In the genomic region with DNA sequence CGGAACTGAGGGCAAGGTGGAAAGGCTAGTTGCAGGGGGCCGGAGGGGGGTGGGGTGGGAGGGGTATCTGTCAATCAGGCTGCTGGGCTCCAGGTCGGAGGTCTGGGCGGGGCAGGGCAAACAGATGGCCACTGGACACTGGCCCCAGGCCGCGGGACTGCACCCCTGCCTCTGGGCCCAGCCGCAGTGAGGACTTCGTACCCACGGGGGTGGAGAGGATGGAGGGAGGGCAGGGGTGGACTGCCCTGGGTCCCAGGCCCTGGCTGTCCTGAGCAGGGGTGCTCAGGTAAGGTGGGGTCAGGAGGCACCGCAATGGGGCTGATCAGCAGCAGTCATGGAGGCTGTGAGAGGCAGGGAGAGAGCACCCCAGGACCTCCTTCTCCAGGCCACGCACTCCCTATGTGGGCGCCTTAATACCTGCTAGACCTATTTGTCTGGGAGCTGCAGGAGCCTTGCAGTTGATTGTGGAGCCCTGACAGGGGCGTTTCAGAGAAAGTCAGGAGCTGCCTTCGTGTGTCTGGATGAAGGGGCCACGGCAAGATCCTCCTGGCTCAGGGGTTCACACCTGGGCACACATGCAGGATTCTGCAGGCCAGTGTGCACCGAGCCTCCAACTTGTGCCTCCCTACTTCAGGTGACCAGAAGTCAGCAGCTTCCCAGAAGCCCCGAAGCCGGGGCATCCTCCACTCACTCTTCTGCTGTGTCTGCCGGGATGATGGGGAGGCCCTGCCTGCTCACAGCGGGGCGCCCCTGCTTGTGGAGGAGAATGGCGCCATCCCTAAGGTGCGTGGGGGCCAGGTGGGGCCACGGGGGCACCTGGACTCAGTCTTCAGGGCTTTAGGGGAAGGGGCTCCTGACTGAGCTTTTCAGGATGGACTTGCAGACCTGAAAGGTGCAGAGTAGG, we compare ENCODE assay signal across 1 cellular context.
A peak's percentile ranks its signal among the peaks of the same experiment; 100 is the strongest.
TF ChIP-seq lines count a peak whose summit lies in the region.

No MANE protein-coding gene starts in this region.

TF ChIP-seq in HepG2, 621 proteins besides CTCF, POLR2A, EP300 and RAD21 (continued from another document and continues in another):
- TF ChIP-seq, protein P1, sequence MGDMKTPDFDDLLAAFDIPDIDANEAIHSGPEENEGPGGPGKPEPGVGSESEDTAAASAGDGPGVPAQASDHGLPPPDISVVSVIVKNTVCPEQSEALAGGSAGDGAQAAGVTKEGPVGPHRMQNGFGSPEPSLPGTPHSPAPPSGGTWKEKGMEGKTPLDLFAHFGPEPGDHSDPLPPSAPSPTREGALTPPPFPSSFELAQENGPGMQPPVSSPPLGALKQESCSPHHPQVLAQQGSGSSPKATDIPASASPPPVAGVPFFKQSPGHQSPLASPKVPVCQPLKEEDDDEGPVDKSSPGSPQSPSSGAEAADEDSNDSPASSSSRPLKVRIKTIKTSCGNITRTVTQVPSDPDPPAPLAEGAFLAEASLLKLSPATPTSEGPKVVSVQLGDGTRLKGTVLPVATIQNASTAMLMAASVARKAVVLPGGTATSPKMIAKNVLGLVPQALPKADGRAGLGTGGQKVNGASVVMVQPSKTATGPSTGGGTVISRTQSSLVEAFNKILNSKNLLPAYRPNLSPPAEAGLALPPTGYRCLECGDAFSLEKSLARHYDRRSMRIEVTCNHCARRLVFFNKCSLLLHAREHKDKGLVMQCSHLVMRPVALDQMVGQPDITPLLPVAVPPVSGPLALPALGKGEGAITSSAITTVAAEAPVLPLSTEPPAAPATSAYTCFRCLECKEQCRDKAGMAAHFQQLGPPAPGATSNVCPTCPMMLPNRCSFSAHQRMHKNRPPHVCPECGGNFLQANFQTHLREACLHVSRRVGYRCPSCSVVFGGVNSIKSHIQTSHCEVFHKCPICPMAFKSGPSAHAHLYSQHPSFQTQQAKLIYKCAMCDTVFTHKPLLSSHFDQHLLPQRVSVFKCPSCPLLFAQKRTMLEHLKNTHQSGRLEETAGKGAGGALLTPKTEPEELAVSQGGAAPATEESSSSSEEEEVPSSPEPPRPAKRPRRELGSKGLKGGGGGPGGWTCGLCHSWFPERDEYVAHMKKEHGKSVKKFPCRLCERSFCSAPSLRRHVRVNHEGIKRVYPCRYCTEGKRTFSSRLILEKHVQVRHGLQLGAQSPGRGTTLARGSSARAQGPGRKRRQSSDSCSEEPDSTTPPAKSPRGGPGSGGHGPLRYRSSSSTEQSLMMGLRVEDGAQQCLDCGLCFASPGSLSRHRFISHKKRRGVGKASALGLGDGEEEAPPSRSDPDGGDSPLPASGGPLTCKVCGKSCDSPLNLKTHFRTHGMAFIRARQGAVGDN (CRISPR knock-in tag; IDR thresholded peaks at IDR 0.05) = peak; percentile 93
- TF ChIP-seq NFIB (CRISPR knock-in tag; IDR thresholded peaks at IDR 0.05; ENCODE audit: borderline replicate concordance) = no peak
- peak; percentile 95 for TF ChIP-seq DPF2 (CRISPR knock-in tag; IDR thresholded peaks at IDR 0.05; ENCODE audit: borderline replicate concordance, low read depth)
- peak; percentile 64; the same call in 1 of the 2 replicates for TF ChIP-seq ATF7-NPFF (CRISPR knock-in tag; IDR thresholded peaks at IDR 0.05; ENCODE audit: low read depth)
- TF ChIP-seq, protein P2, sequence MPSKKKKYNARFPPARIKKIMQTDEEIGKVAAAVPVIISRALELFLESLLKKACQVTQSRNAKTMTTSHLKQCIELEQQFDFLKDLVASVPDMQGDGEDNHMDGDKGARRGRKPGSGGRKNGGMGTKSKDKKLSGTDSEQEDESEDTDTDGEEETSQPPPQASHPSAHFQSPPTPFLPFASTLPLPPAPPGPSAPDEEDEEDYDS (CRISPR knock-in tag; IDR thresholded peaks at IDR 0.05) = peak; percentile 84
- 0 out of 2 replicates have a peak, but pooled peaks have one; percentile 20 for TF ChIP-seq ZNF776 (CRISPR knock-in tag; IDR thresholded peaks at IDR 0.05)
- peak; percentile 81 for TF ChIP-seq CCDC6 (CRISPR knock-in tag; IDR thresholded peaks at IDR 0.05)
- 0 out of 2 replicates have a peak, but pooled peaks have one; percentile 42 for TF ChIP-seq STAT5B (CRISPR knock-in tag; IDR thresholded peaks at IDR 0.05)
- no peak for TF ChIP-seq SSRP1 (CRISPR knock-in tag; IDR thresholded peaks at IDR 0.05)
- TF ChIP-seq POLR2AphosphoS5 (IDR thresholded peaks at IDR 0.05; ENCODE audit: low read depth, low read length) = peak; percentile 65
- peak; percentile 33; the same call in 1 of the 2 replicates for TF ChIP-seq RBAK (CRISPR knock-in tag; IDR thresholded peaks at IDR 0.05)
- TF ChIP-seq GABPB1 (CRISPR knock-in tag; IDR thresholded peaks at IDR 0.05) = peak; percentile 75
- no peak for TF ChIP-seq NBN (conservative IDR thresholded peaks at IDR 0.05)
- 0 out of 2 replicates have a peak, but pooled peaks have one; percentile 81 for TF ChIP-seq ZNF329 (CRISPR knock-in tag; IDR thresholded peaks at IDR 0.05; ENCODE audit: low read depth)
- TF ChIP-seq KDM6A (CRISPR knock-in tag; IDR thresholded peaks at IDR 0.05; ENCODE audit: low read depth) = peak; percentile 97
- TF ChIP-seq, protein P3, sequence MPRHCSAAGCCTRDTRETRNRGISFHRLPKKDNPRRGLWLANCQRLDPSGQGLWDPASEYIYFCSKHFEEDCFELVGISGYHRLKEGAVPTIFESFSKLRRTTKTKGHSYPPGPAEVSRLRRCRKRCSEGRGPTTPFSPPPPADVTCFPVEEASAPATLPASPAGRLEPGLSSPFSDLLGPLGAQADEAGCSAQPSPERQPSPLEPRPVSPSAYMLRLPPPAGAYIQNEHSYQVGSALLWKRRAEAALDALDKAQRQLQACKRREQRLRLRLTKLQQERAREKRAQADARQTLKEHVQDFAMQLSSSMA (CRISPR knock-in tag; IDR thresholded peaks at IDR 0.05) = peak; percentile 95
- TF ChIP-seq, protein P4, sequence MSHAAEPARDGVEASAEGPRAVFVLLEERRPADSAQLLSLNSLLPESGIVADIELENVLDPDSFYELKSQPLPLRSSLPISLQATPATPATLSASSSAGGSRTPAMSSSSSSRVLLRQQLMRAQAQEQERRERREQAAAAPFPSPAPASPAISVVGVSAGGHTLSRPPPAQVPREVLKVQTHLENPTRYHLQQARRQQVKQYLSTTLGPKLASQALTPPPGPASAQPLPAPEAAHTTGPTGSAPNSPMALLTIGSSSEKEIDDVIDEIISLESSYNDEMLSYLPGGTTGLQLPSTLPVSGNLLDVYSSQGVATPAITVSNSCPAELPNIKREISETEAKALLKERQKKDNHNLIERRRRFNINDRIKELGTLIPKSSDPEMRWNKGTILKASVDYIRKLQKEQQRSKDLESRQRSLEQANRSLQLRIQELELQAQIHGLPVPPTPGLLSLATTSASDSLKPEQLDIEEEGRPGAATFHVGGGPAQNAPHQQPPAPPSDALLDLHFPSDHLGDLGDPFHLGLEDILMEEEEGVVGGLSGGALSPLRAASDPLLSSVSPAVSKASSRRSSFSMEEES (CRISPR knock-in tag; IDR thresholded peaks at IDR 0.05) = peak; percentile 75
- TF ChIP-seq, protein P5, sequence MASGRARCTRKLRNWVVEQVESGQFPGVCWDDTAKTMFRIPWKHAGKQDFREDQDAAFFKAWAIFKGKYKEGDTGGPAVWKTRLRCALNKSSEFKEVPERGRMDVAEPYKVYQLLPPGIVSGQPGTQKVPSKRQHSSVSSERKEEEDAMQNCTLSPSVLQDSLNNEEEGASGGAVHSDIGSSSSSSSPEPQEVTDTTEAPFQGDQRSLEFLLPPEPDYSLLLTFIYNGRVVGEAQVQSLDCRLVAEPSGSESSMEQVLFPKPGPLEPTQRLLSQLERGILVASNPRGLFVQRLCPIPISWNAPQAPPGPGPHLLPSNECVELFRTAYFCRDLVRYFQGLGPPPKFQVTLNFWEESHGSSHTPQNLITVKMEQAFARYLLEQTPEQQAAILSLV (CRISPR knock-in tag; IDR thresholded peaks at IDR 0.05; ENCODE audit: borderline replicate concordance) = peak; percentile 87
- TF ChIP-seq, protein P6, sequence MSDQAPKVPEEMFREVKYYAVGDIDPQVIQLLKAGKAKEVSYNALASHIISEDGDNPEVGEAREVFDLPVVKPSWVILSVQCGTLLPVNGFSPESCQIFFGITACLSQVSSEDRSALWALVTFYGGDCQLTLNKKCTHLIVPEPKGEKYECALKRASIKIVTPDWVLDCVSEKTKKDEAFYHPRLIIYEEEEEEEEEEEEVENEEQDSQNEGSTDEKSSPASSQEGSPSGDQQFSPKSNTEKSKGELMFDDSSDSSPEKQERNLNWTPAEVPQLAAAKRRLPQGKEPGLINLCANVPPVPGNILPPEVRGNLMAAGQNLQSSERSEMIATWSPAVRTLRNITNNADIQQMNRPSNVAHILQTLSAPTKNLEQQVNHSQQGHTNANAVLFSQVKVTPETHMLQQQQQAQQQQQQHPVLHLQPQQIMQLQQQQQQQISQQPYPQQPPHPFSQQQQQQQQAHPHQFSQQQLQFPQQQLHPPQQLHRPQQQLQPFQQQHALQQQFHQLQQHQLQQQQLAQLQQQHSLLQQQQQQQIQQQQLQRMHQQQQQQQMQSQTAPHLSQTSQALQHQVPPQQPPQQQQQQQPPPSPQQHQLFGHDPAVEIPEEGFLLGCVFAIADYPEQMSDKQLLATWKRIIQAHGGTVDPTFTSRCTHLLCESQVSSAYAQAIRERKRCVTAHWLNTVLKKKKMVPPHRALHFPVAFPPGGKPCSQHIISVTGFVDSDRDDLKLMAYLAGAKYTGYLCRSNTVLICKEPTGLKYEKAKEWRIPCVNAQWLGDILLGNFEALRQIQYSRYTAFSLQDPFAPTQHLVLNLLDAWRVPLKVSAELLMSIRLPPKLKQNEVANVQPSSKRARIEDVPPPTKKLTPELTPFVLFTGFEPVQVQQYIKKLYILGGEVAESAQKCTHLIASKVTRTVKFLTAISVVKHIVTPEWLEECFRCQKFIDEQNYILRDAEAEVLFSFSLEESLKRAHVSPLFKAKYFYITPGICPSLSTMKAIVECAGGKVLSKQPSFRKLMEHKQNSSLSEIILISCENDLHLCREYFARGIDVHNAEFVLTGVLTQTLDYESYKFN (CRISPR knock-in tag; conservative IDR thresholded peaks at IDR 0.05) = peak; percentile 97
- 0 out of 2 replicates have a peak, but pooled peaks have one; percentile 39 for TF ChIP-seq ZNF572 (CRISPR knock-in tag; IDR thresholded peaks at IDR 0.05)
- TF ChIP-seq HDAC1 (CRISPR knock-in tag; IDR thresholded peaks at IDR 0.05) = peak; percentile 93
- peak; percentile 71; the same call in 1 of the 2 replicates for TF ChIP-seq KDM5A (IDR thresholded peaks at IDR 0.05; ENCODE audit: borderline replicate concordance, low read length)
- TF ChIP-seq, protein P7, sequence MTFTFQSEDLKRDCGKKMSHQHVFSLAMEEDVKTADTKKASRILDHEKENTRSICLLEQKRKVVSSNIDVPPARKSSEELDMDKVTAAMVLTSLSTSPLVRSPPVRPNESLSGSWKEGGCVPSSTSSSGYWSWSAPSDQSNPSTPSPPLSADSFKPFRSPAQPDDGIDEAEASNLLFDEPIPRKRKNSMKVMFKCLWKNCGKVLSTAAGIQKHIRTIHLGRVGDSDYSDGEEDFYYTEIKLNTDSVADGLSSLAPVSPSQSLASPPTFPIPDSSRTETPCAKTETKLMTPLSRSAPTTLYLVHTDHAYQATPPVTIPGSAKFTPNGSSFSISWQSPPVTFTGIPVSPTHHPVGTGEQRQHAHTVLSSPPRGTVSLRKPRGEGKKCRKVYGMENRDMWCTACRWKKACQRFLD (CRISPR knock-in tag; IDR thresholded peaks at IDR 0.05; ENCODE audit: borderline replicate concordance) = no peak
- TF ChIP-seq ZNF850 (CRISPR knock-in tag; conservative IDR thresholded peaks at IDR 0.05) = no peak; the same call in 1 of the 2 replicates
- TF ChIP-seq ZFY (CRISPR knock-in tag; IDR thresholded peaks at IDR 0.05) = peak; percentile 82
- TF ChIP-seq RORA (CRISPR knock-in tag; IDR thresholded peaks at IDR 0.05) = no peak
- peak; percentile 7; the same call in 1 of the 2 replicates for TF ChIP-seq ZNF558 (CRISPR knock-in tag; IDR thresholded peaks at IDR 0.05; ENCODE audit: borderline replicate concordance)
- TF ChIP-seq ZNF629 (CRISPR knock-in tag; conservative IDR thresholded peaks at IDR 0.05) = peak; percentile 64
- peak; percentile 30 to 82; a peak in 3 of 4 replicates for TF ChIP-seq NR2F1 (CRISPR knock-in tag; IDR thresholded peaks at IDR 0.05)
- TF ChIP-seq ZC3H13 (CRISPR knock-in tag; IDR thresholded peaks at IDR 0.05) = peak; percentile 8; the same call in 1 of the 2 replicates
- TF ChIP-seq MXD4 (CRISPR knock-in tag; IDR thresholded peaks at IDR 0.05) = no peak
- TF ChIP-seq, protein P8, sequence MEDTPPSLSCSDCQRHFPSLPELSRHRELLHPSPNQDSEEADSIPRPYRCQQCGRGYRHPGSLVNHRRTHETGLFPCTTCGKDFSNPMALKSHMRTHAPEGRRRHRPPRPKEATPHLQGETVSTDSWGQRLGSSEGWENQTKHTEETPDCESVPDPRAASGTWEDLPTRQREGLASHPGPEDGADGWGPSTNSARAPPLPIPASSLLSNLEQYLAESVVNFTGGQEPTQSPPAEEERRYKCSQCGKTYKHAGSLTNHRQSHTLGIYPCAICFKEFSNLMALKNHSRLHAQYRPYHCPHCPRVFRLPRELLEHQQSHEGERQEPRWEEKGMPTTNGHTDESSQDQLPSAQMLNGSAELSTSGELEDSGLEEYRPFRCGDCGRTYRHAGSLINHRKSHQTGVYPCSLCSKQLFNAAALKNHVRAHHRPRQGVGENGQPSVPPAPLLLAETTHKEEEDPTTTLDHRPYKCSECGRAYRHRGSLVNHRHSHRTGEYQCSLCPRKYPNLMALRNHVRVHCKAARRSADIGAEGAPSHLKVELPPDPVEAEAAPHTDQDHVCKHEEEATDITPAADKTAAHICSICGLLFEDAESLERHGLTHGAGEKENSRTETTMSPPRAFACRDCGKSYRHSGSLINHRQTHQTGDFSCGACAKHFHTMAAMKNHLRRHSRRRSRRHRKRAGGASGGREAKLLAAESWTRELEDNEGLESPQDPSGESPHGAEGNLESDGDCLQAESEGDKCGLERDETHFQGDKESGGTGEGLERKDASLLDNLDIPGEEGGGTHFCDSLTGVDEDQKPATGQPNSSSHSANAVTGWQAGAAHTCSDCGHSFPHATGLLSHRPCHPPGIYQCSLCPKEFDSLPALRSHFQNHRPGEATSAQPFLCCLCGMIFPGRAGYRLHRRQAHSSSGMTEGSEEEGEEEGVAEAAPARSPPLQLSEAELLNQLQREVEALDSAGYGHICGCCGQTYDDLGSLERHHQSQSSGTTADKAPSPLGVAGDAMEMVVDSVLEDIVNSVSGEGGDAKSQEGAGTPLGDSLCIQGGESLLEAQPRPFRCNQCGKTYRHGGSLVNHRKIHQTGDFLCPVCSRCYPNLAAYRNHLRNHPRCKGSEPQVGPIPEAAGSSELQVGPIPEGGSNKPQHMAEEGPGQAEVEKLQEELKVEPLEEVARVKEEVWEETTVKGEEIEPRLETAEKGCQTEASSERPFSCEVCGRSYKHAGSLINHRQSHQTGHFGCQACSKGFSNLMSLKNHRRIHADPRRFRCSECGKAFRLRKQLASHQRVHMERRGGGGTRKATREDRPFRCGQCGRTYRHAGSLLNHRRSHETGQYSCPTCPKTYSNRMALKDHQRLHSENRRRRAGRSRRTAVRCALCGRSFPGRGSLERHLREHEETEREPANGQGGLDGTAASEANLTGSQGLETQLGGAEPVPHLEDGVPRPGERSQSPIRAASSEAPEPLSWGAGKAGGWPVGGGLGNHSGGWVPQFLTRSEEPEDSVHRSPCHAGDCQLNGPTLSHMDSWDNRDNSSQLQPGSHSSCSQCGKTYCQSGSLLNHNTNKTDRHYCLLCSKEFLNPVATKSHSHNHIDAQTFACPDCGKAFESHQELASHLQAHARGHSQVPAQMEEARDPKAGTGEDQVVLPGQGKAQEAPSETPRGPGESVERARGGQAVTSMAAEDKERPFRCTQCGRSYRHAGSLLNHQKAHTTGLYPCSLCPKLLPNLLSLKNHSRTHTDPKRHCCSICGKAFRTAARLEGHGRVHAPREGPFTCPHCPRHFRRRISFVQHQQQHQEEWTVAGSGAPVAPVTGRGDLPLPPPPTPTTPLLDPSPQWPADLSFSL (CRISPR knock-in tag; IDR thresholded peaks at IDR 0.05) = no peak
- TF ChIP-seq PAX8 (CRISPR knock-in tag; IDR thresholded peaks at IDR 0.05; ENCODE audit: borderline replicate concordance) = peak; percentile 92; the same call in 1 of the 2 replicates
- TF ChIP-seq SP1 (IDR thresholded peaks at IDR 0.05) = no peak
- TF ChIP-seq SP1 (CRISPR knock-in tag; IDR thresholded peaks at IDR 0.05) = peak; percentile 83
